Comparison of ENCODE assay signal across 25 cellular contexts in the genomic region with DNA sequence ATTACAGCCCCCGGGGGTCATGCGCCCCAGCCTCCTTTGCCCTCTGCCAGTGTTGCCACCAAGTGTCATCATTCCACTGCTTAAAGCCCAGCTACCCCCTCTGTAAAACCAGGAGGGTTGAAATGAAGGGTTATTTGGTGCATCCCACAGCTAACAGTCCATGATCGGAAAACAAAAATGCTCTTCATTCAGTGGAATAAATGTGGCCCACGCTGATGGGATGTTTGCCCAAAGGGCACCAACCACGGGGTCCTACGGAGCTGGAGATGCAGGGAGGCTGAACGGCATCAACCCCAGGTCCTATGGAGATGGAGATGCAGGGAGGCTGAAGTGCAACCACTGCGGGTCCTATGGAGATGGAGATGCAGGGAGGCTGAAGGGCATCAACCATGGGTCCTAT.
"Had no signal": no experiment of that assay in that cellular context is flagged by ENCODE, and none has a peak within 500 bp of the region (broad histone marks: within the 10 kb centered on the region; RNA-seq: fewer than 3 reads in every experiment).

No MANE protein-coding gene starts in this region.

- H3K4me1 Mint-ChIP-seq: activated CD4-positive, alpha-beta T cell treated with anti-CD3 and anti-CD28 coated beads for 36 hours; activated CD4-positive, alpha-beta T cell treated with anti-CD3 and anti-CD28 coated beads, Interleukin-2, amount 10 ng/mL, durations not matched to agents 7 days and 5 days; activated naive CD4-positive, alpha-beta T cell treated with anti-CD3 and anti-CD28 coated beads, Interleukin-2, amount 50 U/mL, for 24 hours; activated naive CD8-positive, alpha-beta T cell treated with anti-CD3 and anti-CD28 coated beads, Interleukin-2, amount 10 ng/mL, durations not matched to agents 7 days and 5 days; WTC11 had no signal

- H3K27me3 Mint-ChIP-seq: activated CD4-positive, alpha-beta T cell treated with anti-CD3 and anti-CD28 coated beads for 36 hours; activated CD4-positive, alpha-beta T cell treated with anti-CD3 and anti-CD28 coated beads, Interleukin-2, amount 10 ng/mL, durations not matched to agents 7 days and 5 days; activated naive CD4-positive, alpha-beta T cell treated with anti-CD3 and anti-CD28 coated beads, Interleukin-2, amount 50 U/mL, for 24 hours; activated naive CD8-positive, alpha-beta T cell treated with anti-CD3 and anti-CD28 coated beads, Interleukin-2, amount 10 ng/mL, durations not matched to agents 7 days and 5 days; activated T-cell treated with anti-CD3 and anti-CD28 coated beads, Interleukin-2, amount 50 U/mL, for 24 hours had no signal

- ATAC-seq: activated CD4-positive, alpha-beta T cell treated with anti-CD3 and anti-CD28 coated beads for 36 hours; activated CD4-positive, CD25-positive, alpha-beta regulatory T cell treated with anti-CD3 and anti-CD28 coated beads, Interleukin-2, amount 50 U/mL, for 24 hours; Panc1; WTC11 had no signal

- H3K4me3 Mint-ChIP-seq: activated CD4-positive, alpha-beta T cell treated with anti-CD3 and anti-CD28 coated beads for 36 hours; activated CD4-positive, alpha-beta T cell treated with anti-CD3 and anti-CD28 coated beads, Interleukin-2, amount 10 ng/mL, durations not matched to agents 7 days and 5 days; activated naive CD4-positive, alpha-beta T cell treated with anti-CD3 and anti-CD28 coated beads, Interleukin-2, amount 50 U/mL, for 24 hours; activated naive CD8-positive, alpha-beta T cell treated with anti-CD3 and anti-CD28 coated beads, Interleukin-2, amount 10 ng/mL, durations not matched to agents 7 days and 5 days; activated T-cell treated with anti-CD3 and anti-CD28 coated beads, Interleukin-2, amount 50 U/mL, for 24 hours; T-helper 1 cell treated with Interleukin-12 subunit alpha and Interleukin-12 subunit beta and Interleukin-4 antibody, amounts not matched to agents 30 μg/mL and 1 μg/mL, for 36 hours; T-helper 2 cell treated with Interferon-gamma antibody and Interleukin-4, amounts not matched to agents 5 μg/mL and 100 μg/mL, for 36 hours; WTC11 had no signal

- H3K27ac Mint-ChIP-seq: activated CD4-positive, alpha-beta T cell treated with anti-CD3 and anti-CD28 coated beads for 36 hours; activated CD4-positive, alpha-beta T cell treated with anti-CD3 and anti-CD28 coated beads, Interleukin-2, amount 10 ng/mL, durations not matched to agents 7 days and 5 days; activated naive CD4-positive, alpha-beta T cell treated with anti-CD3 and anti-CD28 coated beads, Interleukin-2, amount 50 U/mL, for 24 hours; activated naive CD8-positive, alpha-beta T cell treated with anti-CD3 and anti-CD28 coated beads, Interleukin-2, amount 10 ng/mL, durations not matched to agents 7 days and 5 days; activated T-cell treated with anti-CD3 and anti-CD28 coated beads, Interleukin-2, amount 50 U/mL, for 24 hours; activated T-helper 2 cell treated with anti-CD3 and anti-CD28 coated beads, Interferon-gamma antibody, Interleukin-2, Interleukin-4, amounts not matched to agents 10 μg/mL and 5 μg/mL and 100 μg/mL, durations not matched to agents 14 hours and 24 hours and 36 hours; T-helper 1 cell treated with Interleukin-12 subunit alpha and Interleukin-12 subunit beta and Interleukin-4 antibody, amounts not matched to agents 30 μg/mL and 1 μg/mL, for 36 hours; T-helper 2 cell treated with Interferon-gamma antibody and Interleukin-4, amounts not matched to agents 5 μg/mL and 100 μg/mL, for 36 hours; WTC11 had no signal

- DNase-seq: activated CD4-positive, alpha-beta T cell treated with anti-CD3 and anti-CD28 coated beads for 36 hours; activated CD4-positive, alpha-beta T cell treated with anti-CD3 and anti-CD28 coated beads, Interleukin-2, amount 10 ng/mL, durations not matched to agents 7 days and 5 days; activated CD4-positive, alpha-beta T cell treated with anti-CD3 and anti-CD28 coated beads, Interleukin-2, amount 50 U/mL, for 48 hours; activated gamma-delta T cell; activated naive CD4-positive, alpha-beta T cell treated with Interleukin-2 at 50 U/mL for 16 hours; activated naive CD8-positive, alpha-beta T cell treated with anti-CD3 and anti-CD28 coated beads, Interleukin-2, amount 10 ng/mL, durations not matched to agents 7 days and 5 days; activated T-cell treated with anti-CD3 and anti-CD28 coated beads, Interleukin-2, amount 50 U/mL, for 24 hours; amygdala; MM.1S; MV-4-11; NCI-H1092; NCI-H1436 treated with DMSO at 0.1 percent for 48 hours; NCI-H1694 treated with DMSO at 0.1 percent for 48 hours; NCI-H2029; NCI-H345; NCI-H524 treated with DMSO at 0.1 percent for 48 hours; SHP77 treated with DMSO at 0.1 percent for 48 hours; SK-N-SH had no signal

- H3K36me3 Mint-ChIP-seq: activated naive CD4-positive, alpha-beta T cell treated with anti-CD3 and anti-CD28 coated beads, Interleukin-2, amount 50 U/mL, for 24 hours; activated naive CD8-positive, alpha-beta T cell treated with anti-CD3 and anti-CD28 coated beads, Interleukin-2, amount 10 ng/mL, durations not matched to agents 7 days and 5 days had no signal
